Comparison of ENCODE assay signal across 1 cellular context in genomic region chr2:162092656-162093556, GRCh38.
TF ChIP-seq lines count a peak whose summit lies in the region.

No MANE protein-coding gene starts in this region.

TF ChIP-seq in IMR-90, 13 proteins besides CTCF, POLR2A, EP300 and RAD21:
- TF ChIP-seq FOS (IDR thresholded peaks at IDR 0.05; ENCODE audit: low read depth, low read length) (peak; percentile 83), CHD1 (IDR thresholded peaks at IDR 0.05; ENCODE audit: low read depth, low read length) (no peak), MAFK (IDR thresholded peaks at IDR 0.05; ENCODE audit: low read depth, low read length) (peak; percentile 61), MXI1 (IDR thresholded peaks at IDR 0.05; ENCODE audit: borderline replicate concordance, low read depth, low read length) (no peak), RCOR1 (IDR thresholded peaks at IDR 0.05; ENCODE audit: insufficient replicate concordance, low read length) (peak; percentile 85), NFE2L2 (IDR thresholded peaks at IDR 0.05; ENCODE audit: low read depth, low read length) (peak; percentile 88), MAZ (IDR thresholded peaks at IDR 0.05; ENCODE audit: borderline replicate concordance, low read depth, low read length) (no peak), RFX5 (IDR thresholded peaks at IDR 0.05; ENCODE audit: low read depth, low read length) (no peak), SMC3 (IDR thresholded peaks at IDR 0.05; ENCODE audit: low read depth, low read length) (no peak), BHLHE40 (IDR thresholded peaks at IDR 0.05; ENCODE audit: low read depth, low read length) (peak; percentile 85), CEBPB (IDR thresholded peaks at IDR 0.05; ENCODE audit: low read depth, low read length) (peak; percentile 95)
- TF ChIP-seq, protein P1, sequence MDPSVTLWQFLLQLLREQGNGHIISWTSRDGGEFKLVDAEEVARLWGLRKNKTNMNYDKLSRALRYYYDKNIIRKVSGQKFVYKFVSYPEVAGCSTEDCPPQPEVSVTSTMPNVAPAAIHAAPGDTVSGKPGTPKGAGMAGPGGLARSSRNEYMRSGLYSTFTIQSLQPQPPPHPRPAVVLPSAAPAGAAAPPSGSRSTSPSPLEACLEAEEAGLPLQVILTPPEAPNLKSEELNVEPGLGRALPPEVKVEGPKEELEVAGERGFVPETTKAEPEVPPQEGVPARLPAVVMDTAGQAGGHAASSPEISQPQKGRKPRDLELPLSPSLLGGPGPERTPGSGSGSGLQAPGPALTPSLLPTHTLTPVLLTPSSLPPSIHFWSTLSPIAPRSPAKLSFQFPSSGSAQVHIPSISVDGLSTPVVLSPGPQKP (IDR thresholded peaks at IDR 0.05; ENCODE audit: borderline replicate concordance, low read depth, low read length), result no peak
- TF ChIP-seq, protein P2, sequence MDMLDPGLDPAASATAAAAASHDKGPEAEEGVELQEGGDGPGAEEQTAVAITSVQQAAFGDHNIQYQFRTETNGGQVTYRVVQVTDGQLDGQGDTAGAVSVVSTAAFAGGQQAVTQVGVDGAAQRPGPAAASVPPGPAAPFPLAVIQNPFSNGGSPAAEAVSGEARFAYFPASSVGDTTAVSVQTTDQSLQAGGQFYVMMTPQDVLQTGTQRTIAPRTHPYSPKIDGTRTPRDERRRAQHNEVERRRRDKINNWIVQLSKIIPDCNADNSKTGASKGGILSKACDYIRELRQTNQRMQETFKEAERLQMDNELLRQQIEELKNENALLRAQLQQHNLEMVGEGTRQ (IDR thresholded peaks at IDR 0.05; ENCODE audit: low read depth, low read length), result peak; percentile 45; the same call in 1 of the 2 replicates
